ENCODE assay signal across 8 cellular contexts in the genomic region with DNA sequence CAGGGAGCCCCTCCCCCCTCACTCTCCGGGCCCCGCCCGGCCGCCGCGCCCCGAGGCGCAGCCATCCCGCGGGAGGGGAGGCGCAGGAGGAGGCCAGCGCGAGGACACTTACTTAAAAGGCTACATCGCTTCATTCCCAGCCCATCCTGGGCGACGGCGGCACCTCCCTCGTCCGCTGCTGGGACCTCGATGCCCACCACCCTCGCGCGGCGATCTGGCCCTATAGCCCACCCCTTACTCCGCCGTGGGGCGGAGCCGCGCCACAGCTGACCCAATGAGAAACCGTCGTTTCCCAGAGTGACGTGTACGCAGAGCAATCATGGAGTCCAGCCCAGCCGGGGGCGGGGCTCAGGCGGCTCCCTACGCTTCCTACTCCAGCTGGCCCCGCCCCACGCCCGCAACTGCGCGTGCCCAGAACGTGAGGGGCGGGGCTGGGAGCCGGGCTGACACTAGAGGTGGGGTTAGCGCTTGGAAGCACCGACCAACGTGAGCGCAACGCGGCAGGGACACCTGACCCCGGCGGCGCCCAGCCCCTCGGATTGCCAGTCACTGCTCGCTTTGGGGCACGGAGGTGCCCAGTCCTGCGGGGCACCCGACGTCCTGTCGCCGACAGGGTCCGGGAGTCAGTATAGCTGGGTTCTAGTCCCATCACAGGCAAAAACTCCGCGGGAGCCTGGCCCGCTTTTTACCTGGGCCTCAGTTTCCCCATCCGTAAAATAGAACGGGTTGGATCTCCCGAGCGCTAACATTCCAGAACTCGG. TPM values are rescaled to one million over a fixed set of nuclear protein-coding genes. Genes with fewer than 3 reads are reported as not detected.
DNase-seq lines count a peak whose midpoint lies in the region; ATAC-seq and TF ChIP-seq lines count a peak whose summit lies in the region.

A gene (minus strand): TSS at position 222 of the 761 bp plus-strand sequence. CDS start 16,165 bp downstream, outside the sequence.

- H3K4me3 ChIP-seq in GM08714 (ENCODE audit: low read length) = peak within 1 kb of the TSS; percentile 73
- peak within 1 kb of the TSS; percentile 76 to 87 for H3K4me3 ChIP-seq in testis

- peak within 1 kb of the TSS; percentile 56 to 73 for H3K27ac ChIP-seq in testis

- peaks cover 6% of the 10 kb centered on the region for H3K4me1 ChIP-seq in testis

- H3K27me3 ChIP-seq in testis = no peaks in the 10 kb centered on the region

- H3K27ac Mint-ChIP-seq in activated naive CD4-positive, alpha-beta T cell treated with anti-CD3 and anti-CD28 coated beads, Interleukin-2, amount 50 U/mL, for 24 hours = peak within 1 kb of the TSS; percentile 81

- no peaks in the 10 kb centered on the region for H3K36me3 ChIP-seq in testis (ENCODE audit: low read depth, missing control alignments)

- intact Hi-C loops in testis (cut with DNase I; ENCODE audit: low total_unique reads) = no loop called here

- TF ChIP-seq CTCF in omental fat pad (IDR thresholded peaks at IDR 0.05) (no peak), testis (IDR thresholded peaks at IDR 0.05) (no peak)

- H3K9me3 ChIP-seq in testis = no peaks in the 10 kb centered on the region

- ATAC-seq in HG02588 (IDR thresholded peaks at IDR 0.05; ENCODE audit: unreplicated experiment) (peak; percentile 95), SK-N-SH treated with all-trans-retinoic acid at 6 μM for 48 hours (peak; percentile 95), omental fat pad (ENCODE audit: low FRiP score) (peak; percentile 98)

- no peaks in the 10 kb centered on the region for H3K36me3 Mint-ChIP-seq in activated naive CD4-positive, alpha-beta T cell treated with anti-CD3 and anti-CD28 coated beads, Interleukin-2, amount 50 U/mL, for 24 hours

- DNase-seq in NCI-H1092 (lab: John Stamatoyannopoulos, UW) (peak; percentile 96), glomerular endothelial cell (ENCODE audit: extremely low read depth, low read depth, low spot score) (peak; percentile 75), omental fat pad (ENCODE audit: low spot score) (peak; percentile 93), testis (peak; percentile 99)

- H3K27me3 Mint-ChIP-seq in activated naive CD4-positive, alpha-beta T cell treated with anti-CD3 and anti-CD28 coated beads, Interleukin-2, amount 50 U/mL, for 24 hours = peaks cover 8% of the 10 kb centered on the region

- no peaks in the 10 kb centered on the region for H3K9me3 Mint-ChIP-seq in activated naive CD4-positive, alpha-beta T cell treated with anti-CD3 and anti-CD28 coated beads, Interleukin-2, amount 50 U/mL, for 24 hours

- peaks cover 29% of the 10 kb centered on the region for H3K4me1 Mint-ChIP-seq in activated naive CD4-positive, alpha-beta T cell treated with anti-CD3 and anti-CD28 coated beads, Interleukin-2, amount 50 U/mL, for 24 hours

- no peak for TF ChIP-seq POLR2A in testis (IDR thresholded peaks at IDR 0.05)

- peak within 1 kb of the TSS; percentile 93 for H3K4me3 Mint-ChIP-seq in activated naive CD4-positive, alpha-beta T cell treated with anti-CD3 and anti-CD28 coated beads, Interleukin-2, amount 50 U/mL, for 24 hours

- 0 to 1% methylated on average over 8 to 39 of the region's 71 CpGs for WGBS in testis, 2 donors

TF ChIP-seq in SK-N-SH treated with all-trans-retinoic acid at 6 μM for 48 hours, 23 proteins besides CTCF, POLR2A, EP300 and RAD21:
- TF ChIP-seq ZNF8 (CRISPR knock-in tag; IDR thresholded peaks at IDR 0.05) (no peak), TCF4 (CRISPR knock-in tag; IDR thresholded peaks at IDR 0.05; ENCODE audit: borderline replicate concordance) (no peak), GLIS3 (CRISPR knock-in tag; IDR thresholded peaks at IDR 0.05) (no peak), BACH2 (CRISPR knock-in tag; IDR thresholded peaks at IDR 0.05; ENCODE audit: borderline replicate concordance) (no peak), CSDC2 (CRISPR knock-in tag; IDR thresholded peaks at IDR 0.05) (no peak), ZNF565 (CRISPR knock-in tag; conservative IDR thresholded peaks at IDR 0.05; ENCODE audit: low read depth) (no peak), ZNF70 (CRISPR knock-in tag; IDR thresholded peaks at IDR 0.05) (no peak), ZC3H10 (CRISPR knock-in tag; IDR thresholded peaks at IDR 0.05) (no peak)
- TF ChIP-seq, protein P1, sequence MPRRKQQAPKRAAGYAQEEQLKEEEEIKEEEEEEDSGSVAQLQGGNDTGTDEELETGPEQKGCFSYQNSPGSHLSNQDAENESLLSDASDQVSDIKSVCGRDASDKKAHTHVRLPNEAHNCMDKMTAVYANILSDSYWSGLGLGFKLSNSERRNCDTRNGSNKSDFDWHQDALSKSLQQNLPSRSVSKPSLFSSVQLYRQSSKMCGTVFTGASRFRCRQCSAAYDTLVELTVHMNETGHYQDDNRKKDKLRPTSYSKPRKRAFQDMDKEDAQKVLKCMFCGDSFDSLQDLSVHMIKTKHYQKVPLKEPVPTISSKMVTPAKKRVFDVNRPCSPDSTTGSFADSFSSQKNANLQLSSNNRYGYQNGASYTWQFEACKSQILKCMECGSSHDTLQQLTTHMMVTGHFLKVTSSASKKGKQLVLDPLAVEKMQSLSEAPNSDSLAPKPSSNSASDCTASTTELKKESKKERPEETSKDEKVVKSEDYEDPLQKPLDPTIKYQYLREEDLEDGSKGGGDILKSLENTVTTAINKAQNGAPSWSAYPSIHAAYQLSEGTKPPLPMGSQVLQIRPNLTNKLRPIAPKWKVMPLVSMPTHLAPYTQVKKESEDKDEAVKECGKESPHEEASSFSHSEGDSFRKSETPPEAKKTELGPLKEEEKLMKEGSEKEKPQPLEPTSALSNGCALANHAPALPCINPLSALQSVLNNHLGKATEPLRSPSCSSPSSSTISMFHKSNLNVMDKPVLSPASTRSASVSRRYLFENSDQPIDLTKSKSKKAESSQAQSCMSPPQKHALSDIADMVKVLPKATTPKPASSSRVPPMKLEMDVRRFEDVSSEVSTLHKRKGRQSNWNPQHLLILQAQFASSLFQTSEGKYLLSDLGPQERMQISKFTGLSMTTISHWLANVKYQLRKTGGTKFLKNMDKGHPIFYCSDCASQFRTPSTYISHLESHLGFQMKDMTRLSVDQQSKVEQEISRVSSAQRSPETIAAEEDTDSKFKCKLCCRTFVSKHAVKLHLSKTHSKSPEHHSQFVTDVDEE (CRISPR knock-in tag; IDR thresholded peaks at IDR 0.05) = no peak
- TF ChIP-seq, protein P2, sequence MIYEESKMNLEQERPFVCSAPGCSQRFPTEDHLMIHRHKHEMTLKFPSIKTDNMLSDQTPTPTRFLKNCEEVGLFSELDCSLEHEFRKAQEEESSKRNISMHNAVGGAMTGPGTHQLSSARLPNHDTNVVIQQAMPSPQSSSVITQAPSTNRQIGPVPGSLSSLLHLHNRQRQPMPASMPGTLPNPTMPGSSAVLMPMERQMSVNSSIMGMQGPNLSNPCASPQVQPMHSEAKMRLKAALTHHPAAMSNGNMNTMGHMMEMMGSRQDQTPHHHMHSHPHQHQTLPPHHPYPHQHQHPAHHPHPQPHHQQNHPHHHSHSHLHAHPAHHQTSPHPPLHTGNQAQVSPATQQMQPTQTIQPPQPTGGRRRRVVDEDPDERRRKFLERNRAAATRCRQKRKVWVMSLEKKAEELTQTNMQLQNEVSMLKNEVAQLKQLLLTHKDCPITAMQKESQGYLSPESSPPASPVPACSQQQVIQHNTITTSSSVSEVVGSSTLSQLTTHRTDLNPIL (CRISPR knock-in tag; IDR thresholded peaks at IDR 0.05; ENCODE audit: low read depth) = no peak

RNA-seq across cellular contexts. Expression of the gene that starts here (rescaled TPM):
- 23.3 and 27.2 TPM in 2 replicates for total RNA-seq in glomerular endothelial cell
- total RNA-seq in omental fat pad = 10 to 100 TPM; 22.7 to 38.5 (median 30.1) TPM
- total RNA-seq in testis = 10 to 100 TPM; 45.8 to 54.4 TPM
- polyA plus RNA-seq in testis (ENCODE audit: insufficient read depth, low read depth, low replicate concordance) = 34.6 TPM

Comparison
In these comparisons a context has a peak if more than half of its experiments do, and no peak if none do; other contexts are left out.
1. Peak in every context shown above with its lines: DNase-seq, ATAC-seq, H3K4me3 ChIP-seq and H3K27ac ChIP-seq.